Comparison of ENCODE assay signal across 10 cellular contexts in the genomic region with DNA sequence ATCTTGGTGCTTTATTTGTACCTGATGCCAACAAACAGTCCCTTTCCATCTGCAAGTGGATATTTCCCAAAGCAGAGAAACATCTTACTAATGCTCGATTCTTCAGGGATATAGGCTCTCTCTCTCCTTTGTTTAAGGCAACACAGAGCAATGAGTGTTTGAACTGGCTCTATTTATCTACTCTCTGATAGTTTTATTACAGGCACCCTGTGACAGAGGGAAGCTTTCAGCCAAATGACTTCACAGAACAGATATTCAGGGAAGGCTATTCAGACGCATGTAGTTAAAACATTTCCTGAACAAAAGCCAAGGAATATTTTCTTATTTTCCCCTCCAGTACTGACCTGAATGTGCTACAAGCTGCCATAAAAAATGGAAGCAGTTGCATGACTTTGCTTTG.
DNase-seq lines count a peak whose midpoint lies in the region; ATAC-seq and TF ChIP-seq lines count a peak whose summit lies in the region.
"Had no signal": no experiment of that assay in that cellular context is flagged by ENCODE, and none has a peak within 500 bp of the region (broad histone marks: within the 10 kb centered on the region; RNA-seq: fewer than 3 reads in every experiment).

No MANE protein-coding gene starts in this region.

- no TSS peak for BruUV-seq in PC-3 (replicated peaks; lab: Mats Ljungman, UMichigan)

- no peaks in the 10 kb centered on the region for H3F3A ChIP-seq in PC-3 (ENCODE audit: low read length, unreplicated experiment)

- H3K9me3 ChIP-seq in PC-3 (ENCODE audit: low read length) (no peaks in the 10 kb centered on the region), skeletal muscle tissue (ENCODE audit: control insufficient read depth in 3 of 3, low read length in 3 of 3) (no peaks in the 10 kb centered on the region), adrenal gland (replicated peaks in 1 of 3) (no peaks in the 10 kb centered on the region)

- H2AFZ ChIP-seq in PC-3 (ENCODE audit: low read length): no peak overlapping the region

- no peaks in the 10 kb centered on the region for H3K9me2 ChIP-seq in PC-3 (replicated peaks; ENCODE audit: low read length)

- no peak for TF ChIP-seq POLR2A in adrenal gland (IDR thresholded peaks at IDR 0.05)

- DNase-seq in HS-5 (ENCODE audit: low read depth) (peak; percentile 16), PC-3 (peak; percentile 8), foreskin melanocyte (peak; percentile 71), adrenal gland (no peak), MV-4-11 (lab: John Stamatoyannopoulos, UW) (no peak)
- no peak for DNase-seq in activated CD4-positive, alpha-beta T cell treated with anti-CD3 and anti-CD28 coated beads for 48 hours
- DNase-seq: activated CD8-positive, alpha-beta T cell treated with anti-CD3 and anti-CD28 coated beads, Interleukin-2, amount 10 ng/mL, durations not matched to agents 7 days and 5 days; stimulated activated CD4-positive, alpha-beta T cell treated with anti-CD3 and anti-CD28 coated beads, Interleukin-1b, Interleukin-23, amount 100 ng/mL, for 48 hours had no signal

- WGBS in adrenal gland, 4 donors: 9 to 20% (median 12%) methylated on average over 2 of the region's 2 CpGs

- no peak overlapping the region for H3K4me2 ChIP-seq in PC-3 (ENCODE audit: low read length)

- H3K4me1 ChIP-seq in PC-3 (ENCODE audit: insufficient read depth, low read length): no peaks in the 10 kb centered on the region
- H3K4me1 ChIP-seq in skeletal muscle tissue (ENCODE audit: control insufficient read depth in 3 of 3, insufficient read depth in 3 of 3, low read length in 3 of 3): peaks cover 6 to 14% (median 10%) of the 10 kb centered on the region in 3 donors
- no peaks in the 10 kb centered on the region for H3K4me1 ChIP-seq in adrenal gland (replicated peaks in 1 of 2)

- no peaks in the 10 kb centered on the region for H3K27me3 ChIP-seq in PC-3 (ENCODE audit: low read length)
- no peaks in the 10 kb centered on the region for H3K27me3 ChIP-seq in skeletal muscle tissue (ENCODE audit: control insufficient read depth in 3 of 3, insufficient read depth in 3 of 3, low read length in 3 of 3)
- no peaks in the 10 kb centered on the region for H3K27me3 ChIP-seq in adrenal gland

- H3K9ac ChIP-seq in PC-3 (ENCODE audit: low read length) (no peak overlapping the region), skeletal muscle tissue (ENCODE audit: low read depth in 1 of 3, low read length in 3 of 3) (no peak overlapping the region)

- CTCF ChIA-PET in PC-3 (lab: Charles Lee): no interaction called here

- intact Hi-C loops in PC-3 (cut with micrococcal nuclease) (no loop called here), adrenal gland (cut with DNase I) (no loop called here)

- no peaks in the 10 kb centered on the region for H3K36me3 ChIP-seq in PC-3 (ENCODE audit: low read depth, low read length)
- H3K36me3 ChIP-seq in skeletal muscle tissue (ENCODE audit: control insufficient read depth in 3 of 3, insufficient read depth in 3 of 3, low read length in 3 of 3): no peaks in the 10 kb centered on the region
- no peaks in the 10 kb centered on the region for H3K36me3 ChIP-seq in adrenal gland (replicated peaks in 1 of 2)

- H3K4me3 ChIP-seq in PC-3 (ENCODE audit: low read length) (no peak overlapping the region), skeletal muscle tissue (ENCODE audit: low read length in 3 of 3) (peak overlapping the region in 1 of 3 donors; percentile 11), adrenal gland (no peak overlapping the region)

- H3K79me2 ChIP-seq in PC-3 (ENCODE audit: low read length): no peaks in the 10 kb centered on the region

- TF ChIP-seq CTCF in PC-3 (conservative IDR thresholded peaks at IDR 0.05; ENCODE audit: low read depth, low read length): no peak
- TF ChIP-seq CTCF in adrenal gland (IDR thresholded peaks at IDR 0.05): no peak

- no peaks in the 10 kb centered on the region for H4K20me1 ChIP-seq in PC-3 (ENCODE audit: low read length)

- POLR2A ChIA-PET in PC-3 (lab: Charles Lee; ENCODE audit: unreplicated experiment): no interaction called here

- H3K27ac ChIP-seq in PC-3 (ENCODE audit: low read length) (no peak overlapping the region), skeletal muscle tissue (ENCODE audit: low read depth, low read length) (peak overlapping the region; percentile 36), adrenal gland (no peak overlapping the region)

- ATAC-seq in PC-3 (peak; percentile 53), GM19328 (IDR thresholded peaks at IDR 0.05; ENCODE audit: unreplicated experiment) (no peak)
- ATAC-seq: activated CD8-positive, alpha-beta T cell treated with anti-CD3 and anti-CD28 coated beads, Interleukin-2, amount 10 ng/mL, durations not matched to agents 7 days and 5 days had no signal

Comparison
In these comparisons a context has a peak if more than half of its experiments do, and no peak if none do; other contexts are left out.
1. DNase-seq: peak in HS-5 (single experiment), PC-3 (single experiment) and foreskin melanocyte (single experiment); none in activated CD4-positive, alpha-beta T cell treated with anti-CD3 and anti-CD28 coated beads for 48 hours (single experiment), adrenal gland (0 of 7) and MV-4-11 (single experiment).